ENCODE assay signal across 18 cellular contexts in the genomic region with DNA sequence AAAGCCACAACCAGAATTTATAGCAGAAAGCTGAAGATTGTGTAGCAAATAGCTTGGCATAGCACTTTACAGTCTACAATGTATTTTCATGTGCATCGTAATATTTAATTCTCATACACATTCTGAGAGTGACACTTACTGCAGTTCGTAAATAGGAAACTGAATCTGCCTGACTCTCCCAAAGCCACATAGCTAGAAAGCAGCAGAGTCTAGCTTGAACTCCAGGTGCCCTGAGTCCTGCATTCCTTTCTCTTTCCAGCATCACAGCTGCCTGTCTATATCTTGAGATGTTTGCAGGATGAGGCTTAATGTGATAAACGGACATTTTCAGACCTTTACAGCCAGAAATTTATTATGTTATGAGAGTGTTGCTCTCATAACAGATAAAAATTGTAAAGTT.
DNase-seq lines count a peak whose midpoint lies in the region; ATAC-seq and TF ChIP-seq lines count a peak whose summit lies in the region.
"Had no signal": no experiment of that assay in that cellular context is flagged by ENCODE, and none has a peak within 500 bp of the region (broad histone marks: within the 10 kb centered on the region; RNA-seq: fewer than 3 reads in every experiment).

No MANE protein-coding gene starts in this region.

- no peaks in the 10 kb centered on the region for H3K79me1 ChIP-seq in neuronal stem cell (ENCODE audit: low read depth, low read length)
- H3K79me1 ChIP-seq in mesendoderm (ENCODE audit: low read length), result no peaks in the 10 kb centered on the region

- H4K8ac ChIP-seq in neuronal stem cell (ENCODE audit: low read depth, low read length) (no peak overlapping the region), mesendoderm (ENCODE audit: low read depth, low read length) (no peak overlapping the region)

- no peak overlapping the region for H2BK15ac ChIP-seq in neuronal stem cell (ENCODE audit: low read length)
- no peak overlapping the region for H2BK15ac ChIP-seq in mesendoderm (replicated peaks; ENCODE audit: low read depth)

- H3K18ac ChIP-seq in neuronal stem cell (ENCODE audit: low read length), result no peak overlapping the region
- no peak overlapping the region for H3K18ac ChIP-seq in mesendoderm (ENCODE audit: low read length)

- H3K56ac ChIP-seq in mesendoderm (ENCODE audit: low read length), result no peak overlapping the region

- no peak overlapping the region for H3K23ac ChIP-seq in neuronal stem cell (ENCODE audit: low read depth, low read length, poor library complexity)
- no peak overlapping the region for H3K23ac ChIP-seq in mesendoderm (ENCODE audit: low read length)

- H3K4me3 ChIP-seq in choroid plexus epithelial cell (ENCODE audit: low read depth, low read length), result no peak overlapping the region
- H3K4me3 ChIP-seq in neuronal stem cell (ENCODE audit: low read length in 2 of 2), result no peak overlapping the region
- H3K4me3 ChIP-seq in mesendoderm (ENCODE audit: low read length), result no peak overlapping the region
- H3K4me3 ChIP-seq: K562, Peyer's patch, SJCRH30 had no signal

- H3K14ac ChIP-seq in neuronal stem cell (ENCODE audit: low read length), result no peak overlapping the region

- H2AFZ ChIP-seq in neuronal stem cell (ENCODE audit: low read length), result no peak overlapping the region

- no peaks in the 10 kb centered on the region for H3K79me2 ChIP-seq in mesendoderm (ENCODE audit: control insufficient read depth, insufficient read depth, low read length)

- WGBS in neuronal stem cell (ENCODE audit: extremely low coverage in 2 of 2, insufficient read length in 2 of 2, insufficient replicate concordance in 1 of 2), 2 donors, result no CpG with 5 or more reads among the region's 3 CpGs
- WGBS in mesendoderm (ENCODE audit: extremely low coverage, insufficient coverage, low lambda C conversion rate), result no CpG with 5 or more reads among the region's 3 CpGs

- TF ChIP-seq CTCF in choroid plexus epithelial cell (conservative IDR thresholded peaks at IDR 0.05; ENCODE audit: low read depth, low read length), result no peak

- peaks cover 0 to 8% of the 10 kb centered on the region in 2 donors for H3K4me1 ChIP-seq in neuronal stem cell (ENCODE audit: control insufficient read depth in 2 of 2, insufficient read depth in 1 of 2, low read depth in 1 of 2, low read length in 2 of 2)
- no peaks in the 10 kb centered on the region for H3K4me1 ChIP-seq in mesendoderm (ENCODE audit: control insufficient read depth, low read depth, low read length)
- H3K4me1 ChIP-seq: Peyer's patch, SJCRH30 had no signal

- no peak overlapping the region for H4K5ac ChIP-seq in mesendoderm (ENCODE audit: low read length)

- no peaks in the 10 kb centered on the region for H3K36me3 ChIP-seq in neuronal stem cell (replicated peaks in 1 of 2; ENCODE audit: control insufficient read depth in 2 of 2, insufficient read depth in 2 of 2, low read length in 2 of 2)
- H3K36me3 ChIP-seq in mesendoderm (ENCODE audit: control insufficient read depth, insufficient read depth, low read length), result no peaks in the 10 kb centered on the region
- H3K36me3 ChIP-seq: Peyer's patch, SJCRH30 had no signal

- H3K27me3 ChIP-seq in neuronal stem cell (ENCODE audit: control insufficient read depth in 3 of 3, insufficient read depth in 3 of 3, low read depth in 1 of 3, low read length in 3 of 3) (no peaks in the 10 kb centered on the region), mesendoderm (ENCODE audit: insufficient read depth, low read length, poor library complexity) (no peaks in the 10 kb centered on the region)
- H3K27me3 ChIP-seq: Peyer's patch, SJCRH30 had no signal

- H2AK5ac ChIP-seq in neuronal stem cell (ENCODE audit: low read depth, low read length) (no peak overlapping the region), mesendoderm (ENCODE audit: low read length) (no peak overlapping the region)

- no peak overlapping the region for H2BK120ac ChIP-seq in neuronal stem cell (ENCODE audit: low read depth, low read length)
- no peak overlapping the region for H2BK120ac ChIP-seq in mesendoderm (ENCODE audit: low read depth, low read length)

- H3K9me3 ChIP-seq in neuronal stem cell (replicated peaks in 1 of 2; ENCODE audit: control insufficient read depth in 2 of 2, insufficient read depth in 1 of 2, low read depth in 1 of 2, low read length in 2 of 2), result no peaks in the 10 kb centered on the region
- H3K9me3 ChIP-seq: Peyer's patch, SJCRH30 had no signal

- H3K9ac ChIP-seq in neuronal stem cell (ENCODE audit: low read depth, low read length, poor library complexity), result no peak overlapping the region
- H3K9ac ChIP-seq in mesendoderm (ENCODE audit: low read length), result no peak overlapping the region

- no peak overlapping the region for H4K91ac ChIP-seq in neuronal stem cell (ENCODE audit: low read depth, low read length, poor library complexity)

- no peak overlapping the region for H3K4ac ChIP-seq in neuronal stem cell (ENCODE audit: low read length)
- H3K4ac ChIP-seq in mesendoderm (ENCODE audit: low read depth, low read length), result no peak overlapping the region

- H3K27ac ChIP-seq in neuronal stem cell (replicated peaks; ENCODE audit: low read length), result peak overlapping the region; percentile 76
- H3K27ac ChIP-seq in mesendoderm (ENCODE audit: low read depth, low read length), result no peak overlapping the region
- H3K27ac ChIP-seq: Peyer's patch, SJCRH30 had no signal

- H2BK5ac ChIP-seq in neuronal stem cell (ENCODE audit: low read length) (no peak overlapping the region), mesendoderm (ENCODE audit: low read length) (no peak overlapping the region)

- H3K4me2 ChIP-seq in neuronal stem cell (ENCODE audit: insufficient read depth, low read length, poor library complexity, severe bottlenecking), result no peak overlapping the region
- H3K4me2 ChIP-seq in mesendoderm (ENCODE audit: low read length), result no peak overlapping the region

- no peak overlapping the region for H2BK12ac ChIP-seq in neuronal stem cell (ENCODE audit: low read length)

- ATAC-seq in GM19452 (IDR thresholded peaks at IDR 0.05; ENCODE audit: unreplicated experiment) (no peak), GM19023 (IDR thresholded peaks at IDR 0.05; ENCODE audit: unreplicated experiment) (no peak)
- ATAC-seq: K562 had no signal

- peak; percentile 24 for DNase-seq in LHCN-M2 (ENCODE audit: low read depth)
- DNase-seq in choroid plexus epithelial cell (ENCODE audit: low read depth), result peak; percentile 78
- peak; percentile 51 for DNase-seq in left kidney (ENCODE audit: low read depth, low spot score)
- DNase-seq in neuronal stem cell (ENCODE audit: low spot score), result no peak
- DNase-seq in mesendoderm, result no peak
- DNase-seq: H9, MM.1S, NCI-H1092, NCI-H1436 treated with DMSO at 0.1 percent for 48 hours, NCI-H1930, NCI-H2227 treated with DMSO at 0.1 percent for 48 hours, NCI-H510A treated with DMSO at 0.1 percent for 48 hours, NCI-H774, Peyer's patch had no signal

Comparison
In these comparisons a context has a peak if more than half of its experiments do, and no peak if none do; other contexts are left out.
1. DNase-seq: peak in LHCN-M2 (single experiment), choroid plexus epithelial cell (single experiment) and left kidney (single experiment); none in neuronal stem cell (single experiment) and mesendoderm (single experiment).